ENCODE assay signal across 8 cellular contexts in genomic region chrX:154444755-154445246, GRCh38. TPM values are rescaled to one million over a fixed set of nuclear protein-coding genes. Genes with fewer than 3 reads are reported as not detected.
DNase-seq lines count a peak whose midpoint lies in the region; ATAC-seq, FAIRE-seq and TF ChIP-seq lines count a peak whose summit lies in the region.

No MANE protein-coding gene starts in this region.

- H3K36me3 ChIP-seq in ACC112 (ENCODE audit: insufficient read depth, low read length): no peaks in the 10 kb centered on the region
- peaks cover 18% of the 10 kb centered on the region for H3K36me3 ChIP-seq in bronchial epithelial cell (ENCODE audit: control insufficient read depth, insufficient read depth, low read length)
- H3K36me3 ChIP-seq in mucosa of rectum (ENCODE audit: control insufficient read depth in 2 of 2, insufficient read depth in 2 of 2, low read length in 2 of 2): peaks cover 15 to 16% of the 10 kb centered on the region in 2 donors

- in situ Hi-C loops in G401 (cut with HindIII; ENCODE audit: low sequenced_read_pairs): no loop called here

- ATAC-seq in HG03439 (IDR thresholded peaks at IDR 0.05; ENCODE audit: unreplicated experiment) (peak; percentile 13), GM18909 (IDR thresholded peaks at IDR 0.05; ENCODE audit: poor library complexity, unreplicated experiment) (no peak)

- H3K4me1 ChIP-seq in ACC112 (ENCODE audit: control insufficient read depth, insufficient read depth, low read length, unreplicated experiment) (peaks cover 7% of the 10 kb centered on the region), mucosa of rectum (ENCODE audit: control insufficient read depth in 2 of 2, insufficient read depth in 2 of 2, low read length in 2 of 2) (peaks cover 7 to 10% of the 10 kb centered on the region in 2 donors)

- peak overlapping the region; percentile 50; the same call in 1 of the 2 replicates for H3K27ac ChIP-seq in ACC112 (ENCODE audit: low read depth, low read length)
- H3K27ac ChIP-seq in mucosa of rectum (ENCODE audit: low read depth in 2 of 2, low read length in 2 of 2): peak overlapping the region; percentile 68 to 74

- H3K4me3 ChIP-seq in ACC112 (ENCODE audit: low read depth, low read length) (peak overlapping the region; percentile 92), bronchial epithelial cell (ENCODE audit: low read depth, low read length) (peak overlapping the region; percentile 54), mucosa of rectum (ENCODE audit: low read length in 2 of 2) (peak overlapping the region; percentile 62 to 66)

- H3K9ac ChIP-seq in mucosa of rectum (ENCODE audit: low read depth in 1 of 2, low read length in 2 of 2): peak overlapping the region; percentile 63 to 86

- TF ChIP-seq CTCF in bronchial epithelial cell (IDR thresholded peaks at IDR 0.05; ENCODE audit: insufficient read depth, low read length, severe bottlenecking): no peak

- DNase-seq in bronchial epithelial cell (ENCODE audit: low read depth): no peak
- DNase-seq in MV-4-11 (lab: John Stamatoyannopoulos, UW): no peak
- DNase-seq in G401 (ENCODE audit: low spot score): no peak
- DNase-seq in DMS53 (lab: John Stamatoyannopoulos, UW): no peak

- no peaks in the 10 kb centered on the region for H3K9me3 ChIP-seq in mucosa of rectum (ENCODE audit: control insufficient read depth in 2 of 2, low read length in 2 of 2)

- peaks cover 40% of the 10 kb centered on the region for H3K79me2 ChIP-seq in ACC112 (ENCODE audit: control insufficient read depth, insufficient read depth, low read length, unreplicated experiment)

- H2AFZ ChIP-seq in ACC112 (ENCODE audit: low read length, unreplicated experiment): no peak overlapping the region

- no peak for FAIRE-seq in bronchial epithelial cell (lab: Jason Lieb, UNC)

- H3K27me3 ChIP-seq in ACC112 (ENCODE audit: insufficient read depth, low read length): no peaks in the 10 kb centered on the region
- H3K27me3 ChIP-seq in bronchial epithelial cell (ENCODE audit: control insufficient read depth, insufficient read depth, low read length): no peaks in the 10 kb centered on the region
- H3K27me3 ChIP-seq in mucosa of rectum (ENCODE audit: control insufficient read depth in 2 of 2, insufficient read depth in 2 of 2, low read length in 2 of 2): no peaks in the 10 kb centered on the region

RNA-seq across cellular contexts. Expression of gene FAM50A, which starts 0.9 kb away (rescaled TPM):
- total RNA-seq in bronchial epithelial cell: 88.5 and 90.4 TPM in 2 replicates
- total RNA-seq in G401 (2014; rRNA removed; shearing (Covaris generic)): 56.1 and 63.4 TPM in 2 replicates

RNA-seq across cellular contexts. Expression of gene GDI1, which starts 7.8 kb away (rescaled TPM):
- total RNA-seq in bronchial epithelial cell: 87.2 and 98.5 TPM in 2 replicates
- 51.4 and 57.6 TPM in 2 replicates for total RNA-seq in G401 (2014; rRNA removed; shearing (Covaris generic))

RNA-seq across cellular contexts. Expression of gene PLXNA3, which starts 13.3 kb away (rescaled TPM):
- total RNA-seq in bronchial epithelial cell: 6.1 and 8.7 TPM in 2 replicates
- total RNA-seq in G401 (2014; rRNA removed; shearing (Covaris generic)): 3.6 and 6.0 TPM in 2 replicates

RNA-seq across cellular contexts. Expression of gene ATP6AP1, which starts 16.3 kb away (rescaled TPM):
- total RNA-seq in bronchial epithelial cell: 44.0 and 51.7 TPM in 2 replicates
- 48.9 and 60.6 TPM in 2 replicates for total RNA-seq in G401 (2014; rRNA removed; shearing (Covaris generic))

RNA-seq across cellular contexts. Expression of gene TAFAZZIN, which starts 33.5 kb away (rescaled TPM):
- 20.6 and 22.4 TPM in 2 replicates for total RNA-seq in bronchial epithelial cell
- total RNA-seq in G401 (2014; rRNA removed; shearing (Covaris generic)): 16.9 and 39.4 TPM in 2 replicates
